Comparison of ENCODE assay signal across 28 cellular contexts in genomic region chr12:67211029-67211428, GRCh38.
"Had no signal": no experiment of that assay in that cellular context is flagged by ENCODE, and none has a peak within 500 bp of the region (broad histone marks: within the 10 kb centered on the region; RNA-seq: fewer than 3 reads in every experiment).

No MANE protein-coding gene starts in this region.

- DNase-seq: colonic mucosa; cortex of kidney; dermis blood vessel endothelial cell; dorsolateral prefrontal cortex; effector CD4-positive, alpha-beta T cell; effector CD8-positive, alpha-beta T cell; effector memory CD4-positive, alpha-beta T cell; effector memory CD8-positive, alpha-beta T cell; endodermal cell; erythroblast; esophagus squamous epithelium; foreskin fibroblast; foreskin keratinocyte; foreskin melanocyte; gastrocnemius medialis; glutamatergic neuron; head of caudate nucleus; heart left ventricle; heart right ventricle had no signal

- H3K4me1 ChIP-seq: colonic mucosa, esophagus muscularis mucosa, esophagus squamous epithelium, foreskin keratinocyte, gastrocnemius medialis, gastroesophageal sphincter, heart right ventricle had no signal

- H3K36me3 ChIP-seq: colonic mucosa, esophagus muscularis mucosa, esophagus squamous epithelium, gastrocnemius medialis, gastroesophageal sphincter, heart left ventricle, heart right ventricle had no signal

- H3K27ac ChIP-seq: colonic mucosa, coronary artery, dorsolateral prefrontal cortex, epithelial cell of prostate, esophagus muscularis mucosa, esophagus squamous epithelium, foreskin keratinocyte, gastrocnemius medialis, gastroesophageal sphincter, heart left ventricle, heart right ventricle had no signal

- H3K9me3 ChIP-seq: colonic mucosa, esophagus muscularis mucosa, esophagus squamous epithelium, gastrocnemius medialis, gastroesophageal sphincter, heart left ventricle, heart right ventricle had no signal

- H3K27me3 ChIP-seq: colonic mucosa, esophagus muscularis mucosa, esophagus squamous epithelium, gastrocnemius medialis, gastroesophageal sphincter had no signal

- ATAC-seq: effector memory CD8-positive, alpha-beta T cell; esophagus mucosa; foreskin keratinocyte; gastrocnemius medialis; gastroesophageal sphincter; heart left ventricle; heart right ventricle had no signal

- FAIRE-seq: colon, endometrium, endothelial cell of umbilical vein, frontal cortex had no signal

- H3K4me3 ChIP-seq: colonic mucosa, coronary artery, dorsolateral prefrontal cortex, esophagus muscularis mucosa, esophagus squamous epithelium, gastrocnemius medialis, gastroesophageal sphincter, heart left ventricle, heart right ventricle had no signal
